8 cellular contexts compared by ENCODE assay signal in genomic region chr21:37072988-37073416, GRCh38. TPM values are rescaled to one million over a fixed set of nuclear protein-coding genes. Genes with fewer than 3 reads are reported as not detected.
A peak's percentile ranks its signal among the peaks of the same experiment; 100 is the strongest.
DNase-seq lines count a peak whose midpoint lies in the region; ATAC-seq, FAIRE-seq and TF ChIP-seq lines count a peak whose summit lies in the region.

Gene PIGP (minus strand): TSS chr21:37073071. CDS start chr21:37072515, 556 bp downstream.
Gene TTC3 (plus strand): TSS chr21:37073254. CDS start chr21:37087258, 14,004 bp downstream.

- H3K4me1 ChIP-seq in adrenal gland (replicated peaks in 1 of 2) (peaks cover 4 to 33% of the 10 kb centered on the region in 2 donors), heart right ventricle (peaks cover 0 to 30% (median 23%) of the 10 kb centered on the region in 9 donors)

- H3K9me3 ChIP-seq in adrenal gland (replicated peaks in 1 of 3), result no peaks in the 10 kb centered on the region
- H3K9me3 ChIP-seq in heart right ventricle, result peaks cover 0 to 6% (median 0%) of the 10 kb centered on the region in 11 donors

- TF ChIP-seq CTCF in adrenal gland (IDR thresholded peaks at IDR 0.05) (peak in 1 of 6 experiments; percentile 5), heart right ventricle (IDR thresholded peaks at IDR 0.05) (no peak), progenitor cell of endocrine pancreas (IDR thresholded peaks at IDR 0.05; ENCODE audit: unreplicated experiment) (no peak)

- H3K27ac ChIP-seq in adrenal gland (peak within 1 kb of the TSS; percentile 87 to 100 (median 99)), heart right ventricle (peak within 1 kb of the TSS; percentile 94 to 100 (median 98))

- no peaks in the 10 kb centered on the region for H3K27me3 Mint-ChIP-seq in progenitor cell of endocrine pancreas

- intact Hi-C loops in adrenal gland (cut with DNase I), result no loop called here
- intact Hi-C loops in heart right ventricle (cut with DNase I), result loop anchor here in 6 of 10 donors (5.0 to 10.0 kb wide), 6 partner anchors 78 to 492 kb away; partner anchors contain the start of gene HLCS (in 2 of the 6)

- peak; percentile 98 for FAIRE-seq in GM12891 (lab: Jason Lieb, UNC)

- H3K27ac Mint-ChIP-seq in progenitor cell of endocrine pancreas, result peak within 1 kb of the TSS; percentile 97

- H3K36me3 Mint-ChIP-seq in progenitor cell of endocrine pancreas (ENCODE audit: insufficient read depth), result peaks cover 6% of the 10 kb centered on the region

- peak within 1 kb of the TSS; percentile 28 to 92 (median 74) for H3K4me3 ChIP-seq in adrenal gland
- H3K4me3 ChIP-seq in heart right ventricle, result peak within 1 kb of the TSS; percentile 63 to 95 (median 89)

- peaks cover 31% of the 10 kb centered on the region for H3K4me1 Mint-ChIP-seq in progenitor cell of endocrine pancreas (ENCODE audit: low read depth)

- peaks cover 2% of the 10 kb centered on the region for H3K9me3 Mint-ChIP-seq in progenitor cell of endocrine pancreas (ENCODE audit: low read depth)

- TF ChIP-seq POLR2A in GM12891 (IDR thresholded peaks at IDR 0.05; ENCODE audit: low read depth, low read length) (peak; percentile 69), adrenal gland (IDR thresholded peaks at IDR 0.05) (peak; percentile 93 to 97)

- 1% methylated on average over 20 to 61 of the region's 61 CpGs; no CpG with 5 or more reads in 1 of the 4 donors for WGBS in adrenal gland, 4 donors
- 0 to 2% methylated on average over 32 to 61 of the region's 61 CpGs for WGBS in heart right ventricle, 2 donors

- peak; percentile 84 for DNase-seq in GM12891 (ENCODE audit: insufficient read length, low spot score)
- DNase-seq in NCI-H146 treated with DMSO at 0.1 percent for 48 hours (lab: John Stamatoyannopoulos, UW; ENCODE audit: unreplicated experiment), result peak; percentile 66
- peak; percentile 92 to 98 (median 94) for DNase-seq in T-helper 1 cell
- peak; percentile 93 to 97 (median 95) for DNase-seq in adrenal gland
- peak; percentile 96 to 98 for DNase-seq in heart right ventricle
- peak; percentile 99 for DNase-seq in progenitor cell of endocrine pancreas (ENCODE audit: low spot score, unreplicated experiment)
- peak; percentile 96 for DNase-seq in ureter (ENCODE audit: low spot score)

- ATAC-seq in HG02870 (IDR thresholded peaks at IDR 0.05; ENCODE audit: unreplicated experiment) (peak; percentile 62), heart right ventricle (peak; percentile 89 to 94 (median 92))

- H3K27me3 ChIP-seq in adrenal gland (no peaks in the 10 kb centered on the region), heart right ventricle (no peaks in the 10 kb centered on the region)

- H3K36me3 ChIP-seq in adrenal gland (replicated peaks in 1 of 2), result no peaks in the 10 kb centered on the region
- peaks cover 0 to 30% (median 0%) of the 10 kb centered on the region in 9 donors for H3K36me3 ChIP-seq in heart right ventricle

- H3K4me3 Mint-ChIP-seq in progenitor cell of endocrine pancreas (ENCODE audit: low read depth), result peak within 1 kb of the TSS; percentile 93

TF ChIP-seq in GM12891, 5 proteins besides CTCF, POLR2A, EP300 and RAD21:
- no peak for TF ChIP-seq POU2F2 (IDR thresholded peaks at IDR 0.05; ENCODE audit: low read depth, low read length)
- peak; percentile 67 for TF ChIP-seq POLR2AphosphoS5 (IDR thresholded peaks at IDR 0.05; ENCODE audit: low read depth, low read length)
- 0 out of 2 replicates have a peak, but pooled peaks have one; percentile 4 for TF ChIP-seq SPI1 (IDR thresholded peaks at IDR 0.05; ENCODE audit: low read depth, low read length)
- no peak for TF ChIP-seq TAF1 (IDR thresholded peaks at IDR 0.05; ENCODE audit: low read depth, low read length)
- no peak for TF ChIP-seq PAX5 (IDR thresholded peaks at IDR 0.05; ENCODE audit: insufficient read depth, low read length, severe bottlenecking)

RNA-seq across cellular contexts. Expression of gene PIGP, which starts in this region (rescaled TPM):
- 20.6 TPM for polyA plus RNA-seq in GM12891 (2012; ENCODE audit: low read depth, missing spikeins)
- total RNA-seq in adrenal gland (10 to 100 TPM in 7 of 8 donors, 1 to 10 TPM in 1; 7.3 to 67.3 (median 49.4) TPM), heart right ventricle (10 to 100 TPM; 33.9 to 41.8 (median 38.3) TPM), progenitor cell of endocrine pancreas (16.7 and 17.8 TPM in 2 replicates), ureter (38.6 TPM)
- polyA plus RNA-seq in adrenal gland (100 to 1,000 TPM in 1 of 3 donors, 10 to 100 TPM in 2; 23.2 to 236 (median 33.9) TPM), heart right ventricle (10 to 100 TPM; 24.5 to 32.1 TPM)

RNA-seq across cellular contexts. Expression of gene TTC3, which starts in this region (rescaled TPM):
- polyA plus RNA-seq in GM12891 (2012; ENCODE audit: low read depth, missing spikeins), result 50.3 TPM
- total RNA-seq in adrenal gland (100 to 1,000 TPM in 7 of 8 donors, 10 to 100 TPM in 1; 96.8 to 220 (median 143) TPM), heart right ventricle (10 to 100 TPM; 33.1 to 62.1 (median 54.6) TPM), progenitor cell of endocrine pancreas (255 and 281 TPM in 2 replicates), ureter (130 TPM)
- polyA plus RNA-seq in adrenal gland (100 to 1,000 TPM in 1 of 3 donors, 10 to 100 TPM in 2; 37.9 to 109 (median 53.6) TPM), heart right ventricle (10 to 100 TPM; 14.0 to 30.4 TPM)

Comparison
In these comparisons a context has a peak if more than half of its experiments do, and no peak if none do; other contexts are left out.
1. Peak in every context shown above with its lines: DNase-seq, ATAC-seq, H3K4me3 ChIP-seq and H3K27ac ChIP-seq.
2. intact Hi-C loops: an anchor here in heart right ventricle (5.0 to 10.0 kb wide); none called in adrenal gland.